ENCODE assay signal across 8 cellular contexts in genomic region chr9:21591221-21592062, GRCh38.
DNase-seq lines count a peak whose midpoint lies in the region; ATAC-seq and TF ChIP-seq lines count a peak whose summit lies in the region.

No MANE protein-coding gene starts in this region.

- H3K79me2 ChIP-seq in neural progenitor cell (ENCODE audit: low read depth), result no peaks in the 10 kb centered on the region

- intact Hi-C loops in upper lobe of right lung (cut with DNase I), result no loop called here

- H3K36me3 ChIP-seq in neural progenitor cell (no peaks in the 10 kb centered on the region), upper lobe of right lung (no peaks in the 10 kb centered on the region)

- no peaks in the 10 kb centered on the region for H4K20me1 ChIP-seq in neural progenitor cell (ENCODE audit: low read depth)

- no peaks in the 10 kb centered on the region for H3F3A ChIP-seq in neural progenitor cell (ENCODE audit: low read depth)

- no peaks in the 10 kb centered on the region for H3K9me3 ChIP-seq in neural progenitor cell (ENCODE audit: low read depth)
- no peaks in the 10 kb centered on the region for H3K9me3 ChIP-seq in upper lobe of right lung

- POLR2A ChIA-PET in WTC11 (lab: Charles Lee), result no interaction called here

- H3K4me1 Mint-ChIP-seq in WTC11 (peaks cover 22% of the 10 kb centered on the region), neural progenitor cell (peaks cover 21% of the 10 kb centered on the region)

- no peaks in the 10 kb centered on the region for H3K27me3 Mint-ChIP-seq in WTC11 (ENCODE audit: low read depth)
- H3K27me3 Mint-ChIP-seq in neural progenitor cell (ENCODE audit: insufficient read depth, low read depth), result no peaks in the 10 kb centered on the region

- H3K4me1 ChIP-seq in neural progenitor cell, result peaks cover 15% of the 10 kb centered on the region
- H3K4me1 ChIP-seq in upper lobe of right lung, result no peaks in the 10 kb centered on the region

- H2AFZ ChIP-seq in neural progenitor cell (replicated peaks), result no peak overlapping the region

- H3K27me3 ChIP-seq in neural progenitor cell, result no peaks in the 10 kb centered on the region
- H3K27me3 ChIP-seq in upper lobe of right lung, result no peaks in the 10 kb centered on the region

- no peak overlapping the region for H3K9ac ChIP-seq in neural progenitor cell

- H3K36me3 Mint-ChIP-seq in WTC11 (no peaks in the 10 kb centered on the region), neural progenitor cell (no peaks in the 10 kb centered on the region)

- H3K27ac ChIP-seq in neural progenitor cell, result no peak overlapping the region
- no peak overlapping the region for H3K27ac ChIP-seq in upper lobe of right lung
- H3K27ac ChIP-seq in coronary artery, result no peak overlapping the region

- H3K9me3 Mint-ChIP-seq in WTC11, result no peaks in the 10 kb centered on the region
- no peaks in the 10 kb centered on the region for H3K9me3 Mint-ChIP-seq in neural progenitor cell

- TF ChIP-seq CTCF in WTC11 (IDR thresholded peaks at IDR 0.05) (no peak), neural progenitor cell (IDR thresholded peaks at IDR 0.05) (no peak), upper lobe of right lung (IDR thresholded peaks at IDR 0.05) (no peak), coronary artery (IDR thresholded peaks at IDR 0.05) (no peak)

- H3K4me3 Mint-ChIP-seq in WTC11 (no peak overlapping the region), neural progenitor cell (no peak overlapping the region)

- H3K4me2 ChIP-seq in neural progenitor cell, result no peak overlapping the region

- H3K4me3 ChIP-seq in neural progenitor cell (no peak overlapping the region), upper lobe of right lung (no peak overlapping the region), coronary artery (no peak overlapping the region)

- peak; percentile 55 for ATAC-seq in HG03159 (IDR thresholded peaks at IDR 0.05; ENCODE audit: unreplicated experiment)
- ATAC-seq in WTC11, result peak; percentile 91
- peak; percentile 77 for ATAC-seq in upper lobe of right lung
- ATAC-seq in HG02588 (IDR thresholded peaks at IDR 0.05; ENCODE audit: unreplicated experiment), result no peak

- peak; percentile 77 for DNase-seq in ELF-1 (ENCODE audit: low read depth, low spot score)
- peak; percentile 23 for DNase-seq in WTC11 (ENCODE audit: low spot score)
- peak; percentile 93 for DNase-seq in dedifferentiated amniotic fluid mesenchymal stem cell (ENCODE audit: extremely low spot score)
- peak; percentile 18 for DNase-seq in neural progenitor cell (ENCODE audit: low spot score)
- no peak for DNase-seq in upper lobe of right lung
- DNase-seq in coronary artery (ENCODE audit: low spot score), result no peak

- CTCF ChIA-PET in WTC11 (lab: Charles Lee), result interaction anchor here (1.2 kb wide), 1 partner anchor 157 kb away, joined by 3 read pairs; no protein-coding TSS in a partner anchor

- H3K27ac Mint-ChIP-seq in WTC11 (no peak overlapping the region), neural progenitor cell (peak overlapping the region; percentile 9)

TF ChIP-seq in WTC11, 78 proteins besides CTCF, POLR2A, EP300 and RAD21:
- peak; percentile 83 for TF ChIP-seq NFE2L1 (CRISPR knock-in tag; IDR thresholded peaks at IDR 0.05)
- no peak for TF ChIP-seq ZNF423 (CRISPR knock-in tag; IDR thresholded peaks at IDR 0.05)
TF ChIP-seq in WTC11: peak in this region for 1.

Comparison
In these comparisons a context has a peak if more than half of its experiments do, and no peak if none do; other contexts are left out.
1. DNase-seq: peak in ELF-1 (single experiment), WTC11 (single experiment), dedifferentiated amniotic fluid mesenchymal stem cell (single experiment) and neural progenitor cell (single experiment); none in upper lobe of right lung (single experiment) and coronary artery (single experiment).